In genomic region chr10:32298066-32298812, GRCh38 we compare ENCODE assay signal across 11 cellular contexts. TPM values are rescaled to one million over a fixed set of nuclear protein-coding genes. Genes with fewer than 3 reads are reported as not detected.
DNase-seq lines count a peak whose midpoint lies in the region; ATAC-seq and TF ChIP-seq lines count a peak whose summit lies in the region.
"Had no signal": no experiment of that assay in that cellular context is flagged by ENCODE, and none has a peak within 500 bp of the region (broad histone marks: within the 10 kb centered on the region; RNA-seq: fewer than 3 reads in every experiment).

No MANE protein-coding gene starts in this region.

- H3K9me3 Mint-ChIP-seq in CD4-positive, CD25-positive, alpha-beta regulatory T cell, result no peaks in the 10 kb centered on the region

- no peaks in the 10 kb centered on the region for H3K27me3 Mint-ChIP-seq in CD4-positive, CD25-positive, alpha-beta regulatory T cell

- no peaks in the 10 kb centered on the region for H3K9me3 ChIP-seq in CD4-positive, CD25-positive, alpha-beta regulatory T cell (ENCODE audit: control insufficient read depth in 2 of 2, low read length in 2 of 2)
- no peaks in the 10 kb centered on the region for H3K9me3 ChIP-seq in BE2C

- H3K27ac Mint-ChIP-seq in CD4-positive, CD25-positive, alpha-beta regulatory T cell, result peak overlapping the region; percentile 3 to 90 (median 79)

- no peak for TF ChIP-seq CTCF in BE2C (IDR thresholded peaks at IDR 0.05; ENCODE audit: low read depth, low read length)
- no peak for TF ChIP-seq CTCF in coronary artery (IDR thresholded peaks at IDR 0.05)

- no peak for ATAC-seq in CD4-positive, CD25-positive, alpha-beta regulatory T cell (ENCODE audit: low read depth in 2 of 2)
- ATAC-seq: activated naive CD4-positive, alpha-beta T cell treated with anti-CD3 and anti-CD28 coated beads, Interleukin-2, amount 50 U/mL, for 72 hours had no signal

- peak overlapping the region; percentile 30 to 88 (median 57) for H3K4me3 Mint-ChIP-seq in CD4-positive, CD25-positive, alpha-beta regulatory T cell

- no peak overlapping the region for H3K27ac ChIP-seq in CD4-positive, CD25-positive, alpha-beta regulatory T cell (ENCODE audit: insufficient read depth, low read length, poor library complexity, severe bottlenecking)
- no peak overlapping the region for H3K27ac ChIP-seq in coronary artery

- H3K4me3 ChIP-seq in CD4-positive, CD25-positive, alpha-beta regulatory T cell (ENCODE audit: low read depth, low read length), result peak overlapping the region; percentile 16
- H3K4me3 ChIP-seq in BE2C (ENCODE audit: low read depth, low read length), result no peak overlapping the region
- no peak overlapping the region for H3K4me3 ChIP-seq in coronary artery

- H3K36me3 Mint-ChIP-seq in CD4-positive, CD25-positive, alpha-beta regulatory T cell, result peaks cover 35% of the 10 kb centered on the region

- DNase-seq in CD4-positive, CD25-positive, alpha-beta regulatory T cell, result no peak
- peak; percentile 29 for DNase-seq in HT-29 (ENCODE audit: low spot score)
- DNase-seq in astrocyte of the hippocampus (ENCODE audit: low read depth, low spot score), result peak; percentile 47
- DNase-seq in lung microvascular endothelial cell (ENCODE audit: low read depth in 2 of 2), result peak; percentile 10 to 88
- DNase-seq in BE2C, result no peak
- DNase-seq in stimulated activated CD4-positive, alpha-beta T cell treated with anti-CD3 and anti-CD28 coated beads, Interleukin-12 subunit alpha, Interleukin-12 subunit beta, amount 100 ng/mL, for 4 hours, result no peak
- no peak for DNase-seq in stimulated activated CD4-positive, alpha-beta T cell treated with anti-CD3 and anti-CD28 coated beads, Interleukin-15, amount 100 ng/mL, for 24 hours
- no peak for DNase-seq in coronary artery (ENCODE audit: low spot score)
- DNase-seq: NCI-H510A treated with DMSO at 0.1 percent for 48 hours, T1000 had no signal

- H3K4me1 ChIP-seq in CD4-positive, CD25-positive, alpha-beta regulatory T cell (ENCODE audit: control insufficient read depth, insufficient read depth, low read length, poor library complexity, severe bottlenecking), result peaks cover 37% of the 10 kb centered on the region
- H3K4me1 ChIP-seq in BE2C, result no peaks in the 10 kb centered on the region; the same call in 1 of the 2 replicates

- peaks cover 34 to 85% (median 57%) of the 10 kb centered on the region in 4 donors for H3K4me1 Mint-ChIP-seq in CD4-positive, CD25-positive, alpha-beta regulatory T cell

- no peaks in the 10 kb centered on the region for H3K27me3 ChIP-seq in CD4-positive, CD25-positive, alpha-beta regulatory T cell (ENCODE audit: control insufficient read depth, insufficient read depth, low read length)
- no peaks in the 10 kb centered on the region for H3K27me3 ChIP-seq in BE2C

- H3K36me3 ChIP-seq in CD4-positive, CD25-positive, alpha-beta regulatory T cell (ENCODE audit: control insufficient read depth, insufficient read depth, low read length), result peaks cover 33% of the 10 kb centered on the region
- H3K36me3 ChIP-seq in BE2C, result no peaks in the 10 kb centered on the region; the same call in 1 of the 2 replicates

RNA-seq across cellular contexts. Expression of gene EPC1, which starts 48.7 kb away (rescaled TPM):
- 218 TPM for total RNA-seq in CD4-positive, CD25-positive, alpha-beta regulatory T cell
- polyA plus RNA-seq in CD4-positive, CD25-positive, alpha-beta regulatory T cell, result 10 to 100 TPM; 46.6 to 64.4 (median 56.8) TPM
- total RNA-seq in HT-29 (2014; rRNA removed; shearing (Covaris generic)), result 68.2 and 94.9 TPM in 2 replicates
- total RNA-seq in lung microvascular endothelial cell, result 12.2 and 26.2 TPM in 2 replicates
- 43.5 TPM for polyA plus RNA-seq in BE2C (2012; ENCODE audit: insufficient read depth, insufficient read length, low read depth)

Comparison
In these comparisons a context has a peak if more than half of its experiments do, and no peak if none do; other contexts are left out.
1. DNase-seq: peak in HT-29 (single experiment), astrocyte of the hippocampus (single experiment) and lung microvascular endothelial cell (2 of 2); none in CD4-positive, CD25-positive, alpha-beta regulatory T cell (0 of 3), BE2C (single experiment), stimulated activated CD4-positive, alpha-beta T cell treated with anti-CD3 and anti-CD28 coated beads, Interleukin-12 subunit alpha, Interleukin-12 subunit beta, amount 100 ng/mL, for 4 hours (single experiment), stimulated activated CD4-positive, alpha-beta T cell treated with anti-CD3 and anti-CD28 coated beads, Interleukin-15, amount 100 ng/mL, for 24 hours (single experiment) and coronary artery (single experiment).